In the genomic region with DNA sequence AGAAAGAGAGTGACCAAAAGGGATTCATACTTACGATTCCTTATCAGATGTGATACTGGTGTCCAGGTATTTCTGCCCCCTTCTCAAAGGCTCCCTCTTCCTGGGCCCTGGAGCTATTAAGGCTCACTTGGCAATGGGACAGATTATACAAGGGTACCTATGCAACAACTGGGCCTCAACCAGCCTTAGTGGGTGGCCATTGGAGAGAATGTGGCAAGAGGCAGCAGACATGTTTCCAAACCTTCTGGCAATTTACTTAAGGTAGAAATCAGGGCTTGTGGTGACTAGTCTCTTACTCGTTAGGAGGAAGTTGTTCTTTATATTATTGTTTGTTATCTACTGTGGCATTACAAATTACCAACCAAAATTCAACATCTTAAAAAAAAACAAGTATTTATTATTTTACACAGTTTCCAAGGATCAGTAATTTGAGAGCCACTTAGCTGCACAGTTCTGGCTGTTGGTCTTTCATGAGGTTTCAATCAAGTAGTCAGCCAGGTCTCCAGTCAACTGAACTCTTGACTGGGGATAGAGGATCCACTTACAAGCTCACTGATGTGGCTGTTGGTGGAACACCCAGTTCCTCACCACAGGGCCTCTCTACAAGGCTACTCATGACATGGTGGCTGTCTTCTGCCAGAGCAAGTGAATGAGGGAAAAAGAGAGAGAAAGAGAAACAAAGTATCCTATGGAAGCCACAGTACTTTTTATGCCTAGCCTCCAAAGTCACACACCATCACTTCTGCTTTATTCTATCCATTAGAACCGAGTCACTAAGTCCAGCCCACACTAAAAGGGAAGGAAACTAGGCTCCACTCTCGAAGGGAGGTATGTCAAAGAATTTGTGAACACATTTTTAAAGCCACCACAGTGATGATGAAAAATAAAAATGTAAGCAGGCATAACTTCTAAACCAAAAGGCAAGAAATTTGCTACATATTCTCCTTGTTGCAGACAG, we compare ENCODE assay signal across 23 cellular contexts. TPM values are rescaled to one million over a fixed set of nuclear protein-coding genes. Genes with fewer than 3 reads are reported as not detected.
"Had no signal": no experiment of that assay in that cellular context is flagged by ENCODE, and none has a peak within 500 bp of the region (broad histone marks: within the 10 kb centered on the region; RNA-seq: fewer than 3 reads in every experiment).

No MANE protein-coding gene starts in this region.

- H3K36me3 Mint-ChIP-seq: activated naive CD4-positive, alpha-beta T cell treated with anti-CD3 and anti-CD28 coated beads, Interleukin-2, amount 50 U/mL, for 72 hours; memory B cell had no signal

- H3K4me3 ChIP-seq: body of pancreas, mucosa of descending colon, pancreas, stomach, testis had no signal

- DNase-seq: activated CD4-positive, alpha-beta T cell treated with anti-CD3 and anti-CD28 coated beads for 1 hour; activated CD4-positive, alpha-beta T cell treated with anti-CD3 and anti-CD28 coated beads, Interleukin-2, amount 50 U/mL, for 48 hours; activated effector memory CD4-positive, alpha-beta T cell treated with anti-CD3 and anti-CD28 coated beads, Interleukin-2, amount 50 U/mL, for 16 hours; activated T-cell treated with anti-CD3 and anti-CD28 coated beads, Interleukin-2, amount 50 U/mL, for 4 hours; amygdala; body of pancreas; cortex of kidney; effector memory CD4-positive, alpha-beta T cell; foreskin keratinocyte; glutamatergic neuron; hypothalamus; kidney; left ventricle myocardium superior; mucosa of descending colon; naive thymus-derived CD4-positive, alpha-beta T cell; pancreas; stimulated activated CD4-positive, alpha-beta T cell treated with anti-CD3 and anti-CD28 coated beads, Interleukin-1b, Interleukin-23, amount 100 ng/mL, for 48 hours; stomach; testis had no signal

- H3K27ac Mint-ChIP-seq: activated naive CD4-positive, alpha-beta T cell treated with anti-CD3 and anti-CD28 coated beads, Interleukin-2, amount 50 U/mL, for 72 hours; memory B cell; naive thymus-derived CD4-positive, alpha-beta T cell had no signal

- H3K9me3 Mint-ChIP-seq: activated T-cell treated with anti-CD3 and anti-CD28 coated beads, Interleukin-2, amount 50 U/mL, for 4 hours had no signal

- ATAC-seq: activated T-cell treated with anti-CD3 and anti-CD28 coated beads, Interleukin-2, amount 50 U/mL, for 4 hours; body of pancreas; foreskin keratinocyte; left ventricle myocardium superior; mucosa of descending colon; naive thymus-derived CD4-positive, alpha-beta T cell; pancreas had no signal

- H3K4me3 Mint-ChIP-seq: activated T-cell treated with anti-CD3 and anti-CD28 coated beads, Interleukin-2, amount 50 U/mL, for 4 hours; central memory CD8-positive, alpha-beta T cell; memory B cell; naive thymus-derived CD4-positive, alpha-beta T cell had no signal

- H3K4me1 Mint-ChIP-seq: memory B cell had no signal

RNA-seq across cellular contexts. Expression of a gene that starts 10.8 kb away (rescaled TPM):
- total RNA-seq: activated T-cell treated with anti-CD3 and anti-CD28 coated beads, Interleukin-2, amount 50 U/mL, for 4 hours; foreskin keratinocyte; kidney; left ventricle myocardium superior; naive thymus-derived CD4-positive, alpha-beta T cell had no signal
- polyA plus RNA-seq: foreskin keratinocyte, pancreas, urinary bladder had no signal
